ENCODE assay signal across 14 cellular contexts in genomic region chr1:194830387-194830786, GRCh38.
DNase-seq lines count a peak whose midpoint lies in the region; ATAC-seq, FAIRE-seq and TF ChIP-seq lines count a peak whose summit lies in the region.
"Had no signal": no experiment of that assay in that cellular context is flagged by ENCODE, and none has a peak within 500 bp of the region (broad histone marks: within the 10 kb centered on the region; RNA-seq: fewer than 3 reads in every experiment).

No MANE protein-coding gene starts in this region.

- in situ Hi-C loops in gastrocnemius medialis (cut with MboI; ENCODE audit: low sequenced_read_pairs in 4 of 4), result no loop called here

- no peaks in the 10 kb centered on the region for H3K27me3 Mint-ChIP-seq in activated T-helper 2 cell treated with anti-CD3 and anti-CD28 coated beads, Interferon-gamma antibody, Interleukin-2, Interleukin-4, amounts not matched to agents 10 μg/mL and 5 μg/mL and 100 μg/mL, durations not matched to agents 14 hours and 24 hours and 36 hours (ENCODE audit: low read depth)
- H3K27me3 Mint-ChIP-seq: activated T-helper 17 cell treated with anti-CD3 and anti-CD28 coated beads, Interleukin-2, amount 50 U/mL, for 72 hours had no signal

- H3K27me3 ChIP-seq in gastrocnemius medialis, result no peaks in the 10 kb centered on the region
- H3K27me3 ChIP-seq: vagina had no signal

- H3K27ac ChIP-seq in gastrocnemius medialis, result no peak overlapping the region
- H3K27ac ChIP-seq: vagina had no signal

- ATAC-seq in GM18498 (IDR thresholded peaks at IDR 0.05; ENCODE audit: unreplicated experiment), result peak; percentile 91
- peak; percentile 66 for ATAC-seq in GM19463 (IDR thresholded peaks at IDR 0.05; ENCODE audit: unreplicated experiment)
- peak; percentile 89 for ATAC-seq in HG02884 (IDR thresholded peaks at IDR 0.05; ENCODE audit: unreplicated experiment)
- peak; percentile 85 for ATAC-seq in HG03520 (IDR thresholded peaks at IDR 0.05; ENCODE audit: unreplicated experiment)
- ATAC-seq in gastrocnemius medialis, result no peak
- ATAC-seq: activated T-helper 17 cell treated with anti-CD3 and anti-CD28 coated beads, Interleukin-2, amount 50 U/mL, for 72 hours had no signal

- no peak for TF ChIP-seq CTCF in gastrocnemius medialis (IDR thresholded peaks at IDR 0.05 in 4 of 5, conservative IDR thresholded peaks at IDR 0.05 in 1 of 5)

- H3K36me3 ChIP-seq in gastrocnemius medialis, result no peaks in the 10 kb centered on the region
- H3K36me3 ChIP-seq: vagina had no signal

- H3K4me3 Mint-ChIP-seq in activated T-helper 2 cell treated with anti-CD3 and anti-CD28 coated beads, Interferon-gamma antibody, Interleukin-2, Interleukin-4, amounts not matched to agents 10 μg/mL and 5 μg/mL and 100 μg/mL, durations not matched to agents 14 hours and 24 hours and 36 hours (ENCODE audit: low read depth), result no peak overlapping the region
- H3K4me3 Mint-ChIP-seq: activated T-helper 17 cell treated with anti-CD3 and anti-CD28 coated beads, Interleukin-2, amount 50 U/mL, for 72 hours had no signal

- H3K9me3 ChIP-seq in gastrocnemius medialis, result no peaks in the 10 kb centered on the region
- H3K9me3 ChIP-seq: vagina had no signal

- TF ChIP-seq POLR2A in gastrocnemius medialis (IDR thresholded peaks at IDR 0.05), result no peak

- no peak overlapping the region for H3K27ac Mint-ChIP-seq in activated T-helper 2 cell treated with anti-CD3 and anti-CD28 coated beads, Interferon-gamma antibody, Interleukin-2, Interleukin-4, amounts not matched to agents 10 μg/mL and 5 μg/mL and 100 μg/mL, durations not matched to agents 14 hours and 24 hours and 36 hours
- H3K27ac Mint-ChIP-seq: activated T-helper 17 cell treated with anti-CD3 and anti-CD28 coated beads, Interleukin-2, amount 50 U/mL, for 72 hours had no signal

- no peak overlapping the region for H3K4me3 ChIP-seq in gastrocnemius medialis
- H3K4me3 ChIP-seq: vagina had no signal

- intact Hi-C loops in activated T-helper 2 cell treated with anti-CD3 and anti-CD28 coated beads, Interferon-gamma antibody, Interleukin-2, Interleukin-4, amounts not matched to agents 10 μg/mL and 5 μg/mL and 100 μg/mL, durations not matched to agents 14 hours and 24 hours and 36 hours (cut with micrococcal nuclease), result no loop called here
- intact Hi-C loops in gastrocnemius medialis (cut with DNase I; ENCODE audit: low total_unique reads), result no loop called here

- no peak for DNase-seq in activated T-helper 2 cell treated with anti-CD3 and anti-CD28 coated beads, Interferon-gamma antibody, Interleukin-2, Interleukin-4, amounts not matched to agents 10 μg/mL and 5 μg/mL and 100 μg/mL, durations not matched to agents 14 hours and 24 hours and 36 hours (ENCODE audit: low spot score)
- no peak for DNase-seq in HCEC 1CT
- no peak for DNase-seq in gastrocnemius medialis
- no peak for DNase-seq in RCC 7860 (ENCODE audit: low spot score)
- DNase-seq: activated CD4-positive, alpha-beta T cell treated with anti-CD3 and anti-CD28 coated beads for 1 hour; KG1; NCI-H2171 treated with DMSO at 0.1 percent for 48 hours had no signal

- H3K4me1 Mint-ChIP-seq in activated T-helper 2 cell treated with anti-CD3 and anti-CD28 coated beads, Interferon-gamma antibody, Interleukin-2, Interleukin-4, amounts not matched to agents 10 μg/mL and 5 μg/mL and 100 μg/mL, durations not matched to agents 14 hours and 24 hours and 36 hours (ENCODE audit: low read depth), result peaks cover 1% of the 10 kb centered on the region
- H3K4me1 Mint-ChIP-seq: activated T-helper 17 cell treated with anti-CD3 and anti-CD28 coated beads, Interleukin-2, amount 50 U/mL, for 72 hours had no signal

- H3K4me1 ChIP-seq in gastrocnemius medialis, result no peaks in the 10 kb centered on the region
- H3K4me1 ChIP-seq: vagina had no signal

- no peak for FAIRE-seq in RCC 7860 (lab: Jason Lieb, UNC)
- FAIRE-seq: bronchial epithelial cell had no signal

- no peaks in the 10 kb centered on the region for H3K9me3 Mint-ChIP-seq in activated T-helper 2 cell treated with anti-CD3 and anti-CD28 coated beads, Interferon-gamma antibody, Interleukin-2, Interleukin-4, amounts not matched to agents 10 μg/mL and 5 μg/mL and 100 μg/mL, durations not matched to agents 14 hours and 24 hours and 36 hours
- H3K9me3 Mint-ChIP-seq: activated T-helper 17 cell treated with anti-CD3 and anti-CD28 coated beads, Interleukin-2, amount 50 U/mL, for 72 hours had no signal

- H3K36me3 Mint-ChIP-seq in activated T-helper 2 cell treated with anti-CD3 and anti-CD28 coated beads, Interferon-gamma antibody, Interleukin-2, Interleukin-4, amounts not matched to agents 10 μg/mL and 5 μg/mL and 100 μg/mL, durations not matched to agents 14 hours and 24 hours and 36 hours (ENCODE audit: low read depth), result no peaks in the 10 kb centered on the region

Comparison
In these comparisons a context has a peak if more than half of its experiments do, and no peak if none do; other contexts are left out.
1. ATAC-seq: peak in GM18498 (single experiment), GM19463 (single experiment), HG02884 (single experiment) and HG03520 (single experiment); none in gastrocnemius medialis (0 of 2).